Comparison of ENCODE assay signal across 24 cellular contexts in genomic region chr12:132049442-132049841, GRCh38.
"Had no signal": no experiment of that assay in that cellular context is flagged by ENCODE, and none has a peak within 500 bp of the region (broad histone marks: within the 10 kb centered on the region; RNA-seq: fewer than 3 reads in every experiment).

No MANE protein-coding gene starts in this region.

- H3K27me3 Mint-ChIP-seq: progenitor cell of endocrine pancreas had no signal

- H3K4me3 Mint-ChIP-seq: natural killer cell, neural crest cell had no signal

- H3K27ac Mint-ChIP-seq: natural killer cell, progenitor cell of endocrine pancreas had no signal

- DNase-seq: cerebellar nuclear complex; cortex of kidney; foreskin fibroblast; gastrocnemius medialis; head of caudate nucleus; left cardiac atrium; left lung; natural killer cell; right lobe of liver; stimulated activated CD4-positive, alpha-beta T cell treated with anti-CD3 and anti-CD28 coated beads, Interleukin-12 subunit alpha, Interleukin-12 subunit beta, amount 100 ng/mL, for 4 hours; stimulated activated CD4-positive, alpha-beta T cell treated with anti-CD3 and anti-CD28 coated beads, Interleukin-1b, Interleukin-23, amount 100 ng/mL, for 48 hours; stimulated activated CD4-positive, alpha-beta T cell treated with anti-CD3 and anti-CD28 coated beads, Interleukin-4, amount 100 ng/mL, for 1 hour; stimulated activated CD8-positive, alpha-beta memory T cell treated with anti-CD3 and anti-CD28 coated beads, Interleukin-4, amount 100 ng/mL, for 48 hours; stimulated activated naive CD4-positive, alpha-beta T cell treated with Interleukin-2 at 50 U/mL for 16 hours; stomach; thyroid gland; trophoblast cell had no signal

- H3K9me3 Mint-ChIP-seq: natural killer cell had no signal

- H3K4me1 ChIP-seq: gastrocnemius medialis, left lung, parathyroid adenoma, right lobe of liver had no signal

- H3K4me3 ChIP-seq: gastrocnemius medialis, left lung, right lobe of liver, smooth muscle cell, stomach, thyroid gland had no signal

- H3K27ac ChIP-seq: epithelial cell of prostate, gastrocnemius medialis, left lung, neutrophil, parathyroid adenoma, right lobe of liver, stomach, thyroid gland had no signal

- H3K4me2 ChIP-seq: smooth muscle cell had no signal

- H3K9me3 ChIP-seq: gastrocnemius medialis, left lung, neutrophil, right lobe of liver, stomach, thyroid gland had no signal

- H3K27me3 ChIP-seq: gastrocnemius medialis, left lung, neutrophil, right lobe of liver, stomach, thyroid gland had no signal

- H3K4me1 Mint-ChIP-seq: neural crest cell had no signal

- ATAC-seq: esophagus mucosa, gastrocnemius medialis, left cardiac atrium, left lung, right lobe of liver had no signal

- H2AFZ ChIP-seq: parathyroid adenoma had no signal
